In genomic region chr15:73750951-73751350, GRCh38 we compare ENCODE assay signal across 25 cellular contexts. TPM values are rescaled to one million over a fixed set of nuclear protein-coding genes. Genes with fewer than 3 reads are reported as not detected.
DNase-seq lines count a peak whose midpoint lies in the region; ATAC-seq and TF ChIP-seq lines count a peak whose summit lies in the region.
"Had no signal": no experiment of that assay in that cellular context is flagged by ENCODE, and none has a peak within 500 bp of the region (broad histone marks: within the 10 kb centered on the region; RNA-seq: fewer than 3 reads in every experiment).

No MANE protein-coding gene starts in this region.

- H3K27me3 Mint-ChIP-seq in effector memory CD8-positive, alpha-beta T cell, result peaks cover 75 to 87% of the 10 kb centered on the region in 2 donors
- H3K27me3 Mint-ChIP-seq in activated CD4-positive, alpha-beta memory T cell treated with anti-CD3 and anti-CD28 coated beads for 36 hours, result peaks cover 36% of the 10 kb centered on the region

- CTCF ChIA-PET in activated CD4-positive, alpha-beta memory T cell treated with anti-CD3 and anti-CD28 coated beads for 36 hours (lab: Charles Lee), result no interaction called here

- H3K36me3 ChIP-seq in left ventricle myocardium inferior (no peaks in the 10 kb centered on the region), neural cell (ENCODE audit: insufficient read depth, low read length) (no peaks in the 10 kb centered on the region)
- H3K36me3 ChIP-seq: ovary, right atrium auricular region had no signal

- peak overlapping the region; percentile 44 to 48 for H3K4me3 Mint-ChIP-seq in effector memory CD8-positive, alpha-beta T cell
- H3K4me3 Mint-ChIP-seq in activated CD4-positive, alpha-beta memory T cell treated with anti-CD3 and anti-CD28 coated beads for 36 hours, result no peak overlapping the region
- H3K4me3 Mint-ChIP-seq: activated T-cell treated with anti-CD3 and anti-CD28 coated beads, Interleukin-2, amount 50 U/mL, for 24 hours had no signal

- H3F3A ChIP-seq in neural cell (ENCODE audit: insufficient read depth, low read length, poor library complexity, severe bottlenecking), result no peaks in the 10 kb centered on the region

- intact Hi-C loops in left ventricle myocardium inferior (cut with micrococcal nuclease) (no loop called here), left ventricle myocardium superior (cut with micrococcal nuclease) (no loop called here)
- intact Hi-C loops in activated CD4-positive, alpha-beta memory T cell treated with anti-CD3 and anti-CD28 coated beads for 36 hours (cut with micrococcal nuclease), result no loop called here

- no peak for TF ChIP-seq EP300 in neural cell (conservative IDR thresholded peaks at IDR 0.05; ENCODE audit: poor library complexity, severe bottlenecking)

- peaks cover 0 to 3% of the 10 kb centered on the region in 2 donors for H3K4me1 Mint-ChIP-seq in effector memory CD8-positive, alpha-beta T cell (ENCODE audit: low read depth in 2 of 2)
- H3K4me1 Mint-ChIP-seq in activated CD4-positive, alpha-beta memory T cell treated with anti-CD3 and anti-CD28 coated beads for 36 hours (ENCODE audit: low read depth), result peaks cover 3% of the 10 kb centered on the region

- H3K27ac ChIP-seq in left ventricle myocardium inferior (replicated peaks) (no peak overlapping the region), neural cell (ENCODE audit: low read length) (no peak overlapping the region)
- H3K27ac ChIP-seq: body of pancreas, foreskin keratinocyte, ovary had no signal

- H3K4me2 ChIP-seq in neural cell (ENCODE audit: low read length), result peak overlapping the region; percentile 41

- H4K20me1 ChIP-seq in neural cell (ENCODE audit: insufficient read depth), result no peaks in the 10 kb centered on the region

- no peak for ATAC-seq in left ventricle myocardium superior
- ATAC-seq in effector memory CD8-positive, alpha-beta T cell (replicated peaks), result no peak
- ATAC-seq: body of pancreas, foreskin keratinocyte had no signal

- peak overlapping the region; percentile 81 for H3K4me3 ChIP-seq in left ventricle myocardium inferior
- peak overlapping the region; percentile 89 for H3K4me3 ChIP-seq in neural cell (ENCODE audit: low read length)
- H3K4me3 ChIP-seq: body of pancreas had no signal

- H3K4me1 ChIP-seq in left ventricle myocardium inferior, result peaks cover 50% of the 10 kb centered on the region
- H3K4me1 ChIP-seq: foreskin keratinocyte had no signal

- no peak for TF ChIP-seq RAD21 in neural cell (conservative IDR thresholded peaks at IDR 0.05)

- POLR2A ChIA-PET in activated CD4-positive, alpha-beta memory T cell treated with anti-CD3 and anti-CD28 coated beads for 36 hours (lab: Charles Lee), result no interaction called here

- TF ChIP-seq CTCF in left ventricle myocardium inferior (IDR thresholded peaks at IDR 0.05; ENCODE audit: borderline replicate concordance) (no peak), neural cell (IDR thresholded peaks at IDR 0.05; ENCODE audit: poor library complexity, severe bottlenecking) (no peak)

- H3K9me3 ChIP-seq in left ventricle myocardium inferior (replicated peaks), result no peaks in the 10 kb centered on the region
- H3K9me3 ChIP-seq in neural cell (ENCODE audit: low read length), result no peaks in the 10 kb centered on the region
- H3K9me3 ChIP-seq: body of pancreas, ovary, right atrium auricular region had no signal

- no peaks in the 10 kb centered on the region for H3K9me2 ChIP-seq in neural cell (ENCODE audit: insufficient read depth, low read length)

- H3K36me3 Mint-ChIP-seq in effector memory CD8-positive, alpha-beta T cell (ENCODE audit: insufficient read depth), result no peaks in the 10 kb centered on the region
- no peaks in the 10 kb centered on the region for H3K36me3 Mint-ChIP-seq in activated CD4-positive, alpha-beta memory T cell treated with anti-CD3 and anti-CD28 coated beads for 36 hours

- H3K9ac ChIP-seq in neural cell (ENCODE audit: low read length), result peak overlapping the region; percentile 38

- H3K9me3 Mint-ChIP-seq in effector memory CD8-positive, alpha-beta T cell, result no peaks in the 10 kb centered on the region
- H3K9me3 Mint-ChIP-seq in activated CD4-positive, alpha-beta memory T cell treated with anti-CD3 and anti-CD28 coated beads for 36 hours, result no peaks in the 10 kb centered on the region
- H3K9me3 Mint-ChIP-seq: activated T-cell treated with anti-CD3 and anti-CD28 coated beads, Interleukin-2, amount 50 U/mL, for 24 hours; CD4-positive, alpha-beta T cell had no signal

- H2AFZ ChIP-seq in neural cell (ENCODE audit: low read depth, low read length), result no peak overlapping the region

- DNase-seq in left ventricle myocardium inferior (no peak), left ventricle myocardium superior (no peak), NCI-H2081 (lab: John Stamatoyannopoulos, UW) (no peak), HuH-7 (ENCODE audit: low spot score) (no peak), activated T-cell treated with anti-CD3 and anti-CD28 coated beads for 4 hours (no peak)
- no peak for DNase-seq in effector memory CD8-positive, alpha-beta T cell
- DNase-seq in activated CD4-positive, alpha-beta memory T cell treated with anti-CD3 and anti-CD28 coated beads for 36 hours, result no peak
- DNase-seq: activated CD4-positive, alpha-beta T cell treated with anti-CD3 and anti-CD28 coated beads for 4 hours; activated naive CD4-positive, alpha-beta T cell; activated T-cell treated with anti-CD3 and anti-CD28 coated beads, Interleukin-2, amount 50 U/mL, for 24 hours; body of pancreas; CD4-positive, alpha-beta T cell; effector memory CD4-positive, alpha-beta T cell; EL; foreskin keratinocyte; Karpas-422; naive B cell; NCI-H1436; NCI-H774; RPMI8226; T-helper 2 cell had no signal

- no peak overlapping the region for H3K27ac Mint-ChIP-seq in effector memory CD8-positive, alpha-beta T cell
- H3K27ac Mint-ChIP-seq in activated CD4-positive, alpha-beta memory T cell treated with anti-CD3 and anti-CD28 coated beads for 36 hours, result no peak overlapping the region
- H3K27ac Mint-ChIP-seq: activated T-cell treated with anti-CD3 and anti-CD28 coated beads, Interleukin-2, amount 50 U/mL, for 24 hours; CD4-positive, alpha-beta T cell; naive B cell had no signal

- no peaks in the 10 kb centered on the region for H3K79me2 ChIP-seq in neural cell (replicated peaks; ENCODE audit: insufficient read depth, low read length)

- H3K27me3 ChIP-seq in left ventricle myocardium inferior (ENCODE audit: low read depth) (peaks cover 46% of the 10 kb centered on the region), neural cell (ENCODE audit: insufficient read depth, low read depth, low read length) (peaks cover 15% of the 10 kb centered on the region)
- H3K27me3 ChIP-seq: ovary, right atrium auricular region had no signal

TF ChIP-seq in neural cell, 6 proteins besides CTCF, POLR2A, EP300 and RAD21:
- no peak for TF ChIP-seq EZH2 (IDR thresholded peaks at IDR 0.05; ENCODE audit: borderline replicate concordance, insufficient read depth, low read length, poor library complexity, severe bottlenecking)
- no peak for TF ChIP-seq SMC3 (conservative IDR thresholded peaks at IDR 0.05; ENCODE audit: poor library complexity)
- no peak for TF ChIP-seq TAF1 (IDR thresholded peaks at IDR 0.05; ENCODE audit: low read depth)
- no peak for TF ChIP-seq MXI1 (conservative IDR thresholded peaks at IDR 0.05; ENCODE audit: poor library complexity, severe bottlenecking)
- no peak for TF ChIP-seq REST (IDR thresholded peaks at IDR 0.05; ENCODE audit: borderline replicate concordance)
- TF ChIP-seq POLR2AphosphoS5 (IDR thresholded peaks at IDR 0.05), result no peak
TF ChIP-seq in neural cell: peak in this region for 0.

RNA-seq across cellular contexts. Expression of gene INSYN1, which starts 2.2 kb away (rescaled TPM):
- 121 TPM for total RNA-seq in left ventricle myocardium inferior
- 168 TPM for total RNA-seq in left ventricle myocardium superior
- polyA plus RNA-seq in neural cell, result 21.3 and 23.6 TPM in 2 replicates
- 23.4 and 24.8 TPM in 2 replicates for polyA minus RNA-seq in neural cell
- total RNA-seq in activated CD4-positive, alpha-beta memory T cell treated with anti-CD3 and anti-CD28 coated beads for 36 hours, result not detected
- total RNA-seq: activated CD8-positive, alpha-beta memory T cell treated with anti-CD3 and anti-CD28 coated beads for 36 hours; CD4-positive, alpha-beta T cell had no signal

Comparison
In these comparisons a context has a peak if more than half of its experiments do, and no peak if none do; other contexts are left out.
1. RNA of gene INSYN1, which starts 2.2 kb away (total RNA-seq): 168 TPM in left ventricle myocardium superior (single experiment) and 121 TPM in left ventricle myocardium inferior (single experiment); not detected in activated CD4-positive, alpha-beta memory T cell treated with anti-CD3 and anti-CD28 coated beads for 36 hours; every median in the first group is over 100 times any median in the second.